Comparison of ENCODE assay signal across 8 cellular contexts in genomic region chr4:184343400-184344177, GRCh38.
DNase-seq lines count a peak whose midpoint lies in the region; ATAC-seq and TF ChIP-seq lines count a peak whose summit lies in the region.

No MANE protein-coding gene starts in this region.

- peak overlapping the region; percentile 56 for H3K4me3 ChIP-seq in HFF-Myc (replicated peaks; ENCODE audit: low read depth, low read length)
- H3K4me3 ChIP-seq in body of pancreas, result peak overlapping the region in 1 of 2 donors; percentile 40

- TF ChIP-seq POLR2A in body of pancreas (IDR thresholded peaks at IDR 0.05), result peak in 2 of 3 donors; percentile 72 to 76

- H3K9me3 ChIP-seq in body of pancreas, result no peaks in the 10 kb centered on the region

- intact Hi-C loops in body of pancreas (cut with DNase I), result no loop called here

- no peaks in the 10 kb centered on the region for H3K36me3 Mint-ChIP-seq in T-helper 1 cell treated with Interleukin-12 subunit alpha and Interleukin-12 subunit beta and Interleukin-4 antibody, amounts not matched to agents 30 μg/mL and 1 μg/mL, for 36 hours (ENCODE audit: low read depth)

- H3K4me1 ChIP-seq in body of pancreas, result peaks cover 61% of the 10 kb centered on the region

- DNase-seq in GF-D8 (lab: John Stamatoyannopoulos, UW), result peak; percentile 32
- peak; percentile 56 for DNase-seq in HFF-Myc (ENCODE audit: extremely low read depth, low read depth)
- peak; percentile 66 to 87 (median 75) for DNase-seq in NCI-H1417 (lab: John Stamatoyannopoulos, UW)
- peak; percentile 70 to 87 (median 78) for DNase-seq in body of pancreas
- DNase-seq in hypothalamus (lab: John Stamatoyannopoulos, UW), result peak in 49 of 51 donors; percentile 21 to 87 (median 65)
- DNase-seq in putamen (ENCODE audit: low spot score), result peak; percentile 88

- peak overlapping the region; percentile 63 to 90 (median 82) for H3K27ac ChIP-seq in body of pancreas

- no peaks in the 10 kb centered on the region for H3K27me3 Mint-ChIP-seq in T-helper 1 cell treated with Interleukin-12 subunit alpha and Interleukin-12 subunit beta and Interleukin-4 antibody, amounts not matched to agents 30 μg/mL and 1 μg/mL, for 36 hours (ENCODE audit: low read depth)

- peak overlapping the region; percentile 84 for H3K4me3 Mint-ChIP-seq in T-helper 1 cell treated with Interleukin-12 subunit alpha and Interleukin-12 subunit beta and Interleukin-4 antibody, amounts not matched to agents 30 μg/mL and 1 μg/mL, for 36 hours

- H3K4me1 Mint-ChIP-seq in T-helper 1 cell treated with Interleukin-12 subunit alpha and Interleukin-12 subunit beta and Interleukin-4 antibody, amounts not matched to agents 30 μg/mL and 1 μg/mL, for 36 hours (ENCODE audit: low read depth), result peaks cover 27% of the 10 kb centered on the region

- peak; percentile 57 for ATAC-seq in body of pancreas
- ATAC-seq in HG03520 (IDR thresholded peaks at IDR 0.05; ENCODE audit: unreplicated experiment), result no peak

- H3K27me3 ChIP-seq in body of pancreas, result no peaks in the 10 kb centered on the region

- H3K27ac Mint-ChIP-seq in T-helper 1 cell treated with Interleukin-12 subunit alpha and Interleukin-12 subunit beta and Interleukin-4 antibody, amounts not matched to agents 30 μg/mL and 1 μg/mL, for 36 hours, result peak overlapping the region; percentile 68

- 2 to 3% methylated on average over 19 to 20 of the region's 20 CpGs for WGBS in body of pancreas, 2 donors

- H3K36me3 ChIP-seq in body of pancreas (replicated peaks in 1 of 2; ENCODE audit: insufficient read depth in 1 of 2, low read depth in 2 of 2), result no peaks in the 10 kb centered on the region

- H3K9me3 Mint-ChIP-seq in T-helper 1 cell treated with Interleukin-12 subunit alpha and Interleukin-12 subunit beta and Interleukin-4 antibody, amounts not matched to agents 30 μg/mL and 1 μg/mL, for 36 hours, result peaks cover 3% of the 10 kb centered on the region

- TF ChIP-seq CTCF in HFF-Myc (IDR thresholded peaks at IDR 0.05; ENCODE audit: low read depth, low read length, missing control alignments) (no peak), body of pancreas (IDR thresholded peaks at IDR 0.05) (no peak)

Comparison
In these comparisons a context has a peak if more than half of its experiments do, and no peak if none do; other contexts are left out.
1. DNase-seq: peak in every context shown above with its lines; median percentile 88 in putamen; 78 in body of pancreas; 75 in NCI-H1417; 65 in hypothalamus; 56 in HFF-Myc; 32 in GF-D8.